In the genomic region with DNA sequence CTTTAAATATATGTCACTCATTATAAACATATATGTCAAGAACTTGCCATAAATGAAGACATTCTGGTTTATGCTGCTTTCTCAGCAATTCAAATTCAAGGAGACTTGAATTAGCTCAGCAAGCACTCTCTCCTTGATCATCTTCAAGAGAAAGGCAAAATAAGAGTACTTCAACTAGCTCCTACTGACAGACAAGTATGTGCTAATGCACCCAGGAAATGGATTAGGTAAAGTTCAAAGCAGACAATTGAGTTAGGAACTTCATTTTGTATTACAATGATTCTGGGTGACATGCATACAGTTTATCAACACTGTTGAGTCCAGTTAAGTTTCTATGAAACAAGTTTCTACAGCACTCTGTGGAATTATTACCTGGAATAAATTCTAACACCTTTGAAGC, we compare ENCODE assay signal across 20 cellular contexts.
DNase-seq lines count a peak whose midpoint lies in the region; ATAC-seq, FAIRE-seq and TF ChIP-seq lines count a peak whose summit lies in the region.
"Had no signal": no experiment of that assay in that cellular context is flagged by ENCODE, and none has a peak within 500 bp of the region (broad histone marks: within the 10 kb centered on the region; RNA-seq: fewer than 3 reads in every experiment).

No MANE protein-coding gene starts in this region.

- no peak overlapping the region for H3K27ac ChIP-seq in small intestine (ENCODE audit: low read depth in 1 of 2, low read length in 1 of 2)
- H3K27ac ChIP-seq: A549 had no signal

- H3K27me3 ChIP-seq in H7 (ENCODE audit: control insufficient read depth, insufficient read depth, low read length): no peaks in the 10 kb centered on the region
- no peaks in the 10 kb centered on the region for H3K27me3 ChIP-seq in small intestine (ENCODE audit: control insufficient read depth in 2 of 2, insufficient read depth in 2 of 2, low read length in 2 of 2)

- no peaks in the 10 kb centered on the region for H3K36me3 ChIP-seq in H7 (replicated peaks; ENCODE audit: control insufficient read depth, insufficient read depth, low read length)
- no peaks in the 10 kb centered on the region for H3K36me3 ChIP-seq in small intestine (ENCODE audit: control insufficient read depth in 2 of 2, insufficient read depth in 2 of 2, low read length in 2 of 2)

- H3K4me1 Mint-ChIP-seq in WTC11: peaks cover 11% of the 10 kb centered on the region
- H3K4me1 Mint-ChIP-seq: CD4-positive, alpha-beta memory T cell had no signal

- ATAC-seq in WTC11: peak; percentile 70
- ATAC-seq: A549, HCT116 had no signal

- H3K27me3 Mint-ChIP-seq in WTC11 (ENCODE audit: low read depth): no peaks in the 10 kb centered on the region
- H3K27me3 Mint-ChIP-seq: CD4-positive, alpha-beta memory T cell had no signal

- CTCF ChIA-PET in WTC11 (lab: Charles Lee): no interaction called here

- peaks cover 32% of the 10 kb centered on the region for H3K36me3 Mint-ChIP-seq in WTC11
- H3K36me3 Mint-ChIP-seq: CD4-positive, alpha-beta memory T cell had no signal

- no peaks in the 10 kb centered on the region for H3K4me1 ChIP-seq in small intestine (ENCODE audit: control insufficient read depth in 2 of 2, insufficient read depth in 1 of 2, low read depth in 1 of 2, low read length in 1 of 2)
- H3K4me1 ChIP-seq: A549 had no signal

- TF ChIP-seq CTCF in WTC11 (IDR thresholded peaks at IDR 0.05): no peak
- no peak for TF ChIP-seq CTCF in GM10266 (IDR thresholded peaks at IDR 0.05; ENCODE audit: control insufficient read depth, insufficient read depth, low read depth, missing control alignments)

- no peak overlapping the region for H3K27ac Mint-ChIP-seq in WTC11
- H3K27ac Mint-ChIP-seq: CD4-positive, alpha-beta memory T cell; H9 had no signal

- no peak overlapping the region; the same call in 1 of the 2 replicates for H3K4me3 Mint-ChIP-seq in WTC11
- H3K4me3 Mint-ChIP-seq: CD4-positive, alpha-beta memory T cell; H9 had no signal

- peaks cover 40% of the 10 kb centered on the region for H3K9me3 Mint-ChIP-seq in WTC11

- H3K9me3 ChIP-seq in small intestine (ENCODE audit: control insufficient read depth, low read depth): no peaks in the 10 kb centered on the region
- H3K9me3 ChIP-seq: A549 had no signal

- H3K4me3 ChIP-seq in H7 (ENCODE audit: insufficient read depth, low read depth, low read length) (no peak overlapping the region), small intestine (ENCODE audit: low read depth in 1 of 2, low read length in 2 of 2) (no peak overlapping the region)
- H3K4me3 ChIP-seq: A549 had no signal

- FAIRE-seq in small intestine (lab: Jason Lieb, UNC): no peak
- FAIRE-seq: A549, GM12892, H1 had no signal

- DNase-seq in H7 (peak; percentile 3), WTC11 (ENCODE audit: low spot score) (no peak), iPS-NIHi11 (ENCODE audit: low spot score) (peak; percentile 7), small intestine (no peak), AML-193 (lab: John Stamatoyannopoulos, UW) (no peak), GM10266 (ENCODE audit: extremely low spot score) (no peak)
- DNase-seq: 8988T; ACHN; C1 segment of cervical spinal cord; Calu3; CD4-positive, alpha-beta memory T cell; COR-L47; DMS53; DMS79 treated with DMSO at 0.1 percent for 48 hours; GF-D8; H9 had no signal

- POLR2A ChIA-PET in WTC11 (lab: Charles Lee): no interaction called here

TF ChIP-seq in WTC11, 78 proteins besides CTCF, POLR2A, EP300 and RAD21:
- TF ChIP-seq, protein P1, sequence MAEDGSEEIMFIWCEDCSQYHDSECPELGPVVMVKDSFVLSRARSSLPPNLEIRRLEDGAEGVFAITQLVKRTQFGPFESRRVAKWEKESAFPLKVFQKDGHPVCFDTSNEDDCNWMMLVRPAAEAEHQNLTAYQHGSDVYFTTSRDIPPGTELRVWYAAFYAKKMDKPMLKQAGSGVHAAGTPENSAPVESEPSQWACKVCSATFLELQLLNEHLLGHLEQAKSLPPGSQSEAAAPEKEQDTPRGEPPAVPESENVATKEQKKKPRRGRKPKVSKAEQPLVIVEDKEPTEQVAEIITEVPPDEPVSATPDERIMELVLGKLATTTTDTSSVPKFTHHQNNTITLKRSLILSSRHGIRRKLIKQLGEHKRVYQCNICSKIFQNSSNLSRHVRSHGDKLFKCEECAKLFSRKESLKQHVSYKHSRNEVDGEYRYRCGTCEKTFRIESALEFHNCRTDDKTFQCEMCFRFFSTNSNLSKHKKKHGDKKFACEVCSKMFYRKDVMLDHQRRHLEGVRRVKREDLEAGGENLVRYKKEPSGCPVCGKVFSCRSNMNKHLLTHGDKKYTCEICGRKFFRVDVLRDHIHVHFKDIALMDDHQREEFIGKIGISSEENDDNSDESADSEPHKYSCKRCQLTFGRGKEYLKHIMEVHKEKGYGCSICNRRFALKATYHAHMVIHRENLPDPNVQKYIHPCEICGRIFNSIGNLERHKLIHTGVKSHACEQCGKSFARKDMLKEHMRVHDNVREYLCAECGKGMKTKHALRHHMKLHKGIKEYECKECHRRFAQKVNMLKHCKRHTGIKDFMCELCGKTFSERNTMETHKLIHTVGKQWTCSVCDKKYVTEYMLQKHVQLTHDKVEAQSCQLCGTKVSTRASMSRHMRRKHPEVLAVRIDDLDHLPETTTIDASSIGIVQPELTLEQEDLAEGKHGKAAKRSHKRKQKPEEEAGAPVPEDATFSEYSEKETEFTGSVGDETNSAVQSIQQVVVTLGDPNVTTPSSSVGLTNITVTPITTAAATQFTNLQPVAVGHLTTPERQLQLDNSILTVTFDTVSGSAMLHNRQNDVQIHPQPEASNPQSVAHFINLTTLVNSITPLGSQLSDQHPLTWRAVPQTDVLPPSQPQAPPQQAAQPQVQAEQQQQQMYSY (CRISPR knock-in tag; IDR thresholded peaks at IDR 0.05): no peak
- TF ChIP-seq ZNF423 (CRISPR knock-in tag; IDR thresholded peaks at IDR 0.05): 0 out of 2 replicates have a peak, but pooled peaks have one; percentile 25
- TF ChIP-seq, protein P2, sequence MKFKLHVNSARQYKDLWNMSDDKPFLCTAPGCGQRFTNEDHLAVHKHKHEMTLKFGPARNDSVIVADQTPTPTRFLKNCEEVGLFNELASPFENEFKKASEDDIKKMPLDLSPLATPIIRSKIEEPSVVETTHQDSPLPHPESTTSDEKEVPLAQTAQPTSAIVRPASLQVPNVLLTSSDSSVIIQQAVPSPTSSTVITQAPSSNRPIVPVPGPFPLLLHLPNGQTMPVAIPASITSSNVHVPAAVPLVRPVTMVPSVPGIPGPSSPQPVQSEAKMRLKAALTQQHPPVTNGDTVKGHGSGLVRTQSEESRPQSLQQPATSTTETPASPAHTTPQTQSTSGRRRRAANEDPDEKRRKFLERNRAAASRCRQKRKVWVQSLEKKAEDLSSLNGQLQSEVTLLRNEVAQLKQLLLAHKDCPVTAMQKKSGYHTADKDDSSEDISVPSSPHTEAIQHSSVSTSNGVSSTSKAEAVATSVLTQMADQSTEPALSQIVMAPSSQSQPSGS (CRISPR knock-in tag; IDR thresholded peaks at IDR 0.05; ENCODE audit: borderline replicate concordance, low read depth): no peak

Comparison
In these comparisons a context has a peak if more than half of its experiments do, and no peak if none do; other contexts are left out.
1. DNase-seq: peak in H7 (single experiment) and iPS-NIHi11 (single experiment); none in WTC11 (single experiment), small intestine (single experiment), AML-193 (0 of 2) and GM10266 (single experiment).